In genomic region chr2:171247741-171248140, GRCh38 we compare ENCODE assay signal across 15 cellular contexts.
DNase-seq lines count a peak whose midpoint lies in the region; ATAC-seq, FAIRE-seq and TF ChIP-seq lines count a peak whose summit lies in the region.
"Had no signal": no experiment of that assay in that cellular context is flagged by ENCODE, and none has a peak within 500 bp of the region (broad histone marks: within the 10 kb centered on the region; RNA-seq: fewer than 3 reads in every experiment).

No MANE protein-coding gene starts in this region.

- no peaks in the 10 kb centered on the region for H3K27me3 Mint-ChIP-seq in CD4-positive, alpha-beta T cell
- peaks cover 3% of the 10 kb centered on the region for H3K27me3 Mint-ChIP-seq in activated T-helper 1 cell treated with anti-CD3 and anti-CD28 coated beads, Interleukin-12 subunit alpha, Interleukin-12 subunit beta, Interleukin-2, Interleukin-4 antibody, amounts not matched to agents 30 ng/mL and 10 ng/mL and 1 ng/mL, durations not matched to agents 14 hours and 24 hours and 36 hours (ENCODE audit: insufficient read depth)
- H3K27me3 Mint-ChIP-seq: brain had no signal

- no peak for TF ChIP-seq RAD21 in A549 (conservative IDR thresholded peaks at IDR 0.05 in 1 of 2, IDR thresholded peaks at IDR 0.05 in 1 of 2)

- H3K27ac Mint-ChIP-seq in CD4-positive, alpha-beta T cell = peak overlapping the region; percentile 48
- H3K27ac Mint-ChIP-seq in activated T-helper 1 cell treated with anti-CD3 and anti-CD28 coated beads, Interleukin-12 subunit alpha, Interleukin-12 subunit beta, Interleukin-2, Interleukin-4 antibody, amounts not matched to agents 30 ng/mL and 10 ng/mL and 1 ng/mL, durations not matched to agents 14 hours and 24 hours and 36 hours = peak overlapping the region; percentile 4

- no peak for ATAC-seq in A549
- peak; percentile 6 for ATAC-seq in CD4-positive, alpha-beta T cell (ENCODE audit: poor library complexity)
- peak; percentile 21 for ATAC-seq in HG02798 (IDR thresholded peaks at IDR 0.05; ENCODE audit: poor library complexity, unreplicated experiment)
- no peak for ATAC-seq in HG03039 (IDR thresholded peaks at IDR 0.05; ENCODE audit: unreplicated experiment)

- DNase-seq in A549 (ENCODE audit: low read depth in 1 of 2, low spot score in 1 of 2) = no peak
- no peak for DNase-seq in CD4-positive, alpha-beta T cell
- DNase-seq in activated T-helper 1 cell treated with anti-CD3 and anti-CD28 coated beads, Interleukin-12 subunit alpha, Interleukin-12 subunit beta, Interleukin-2, Interleukin-4 antibody, amounts not matched to agents 30 ng/mL and 10 ng/mL and 1 ng/mL, durations not matched to agents 14 hours and 24 hours and 36 hours (ENCODE audit: low spot score) = no peak
- no peak for DNase-seq in dorsolateral prefrontal cortex
- DNase-seq in NCI-H146 (lab: John Stamatoyannopoulos, UW) = no peak
- DNase-seq: midbrain, NCI-H1930, NCI-H526, nucleus accumbens, stomach had no signal

- POLR2A ChIA-PET in A549 (lab: Yijun Ruan, JAX) = no interaction called here
- POLR2A ChIA-PET in CD4-positive, alpha-beta T cell (lab: Charles Lee) = interaction anchor here (1.1 to 2.0 kb wide), 4 partner anchors 17 to 79 kb away, joined by 3 to 9 read pairs (median 6); no protein-coding TSS in a partner anchor

- no peaks in the 10 kb centered on the region for H3K27me3 ChIP-seq in CD4-positive, alpha-beta T cell (ENCODE audit: control insufficient read depth, insufficient read depth, low read length)
- H3K27me3 ChIP-seq in dorsolateral prefrontal cortex = no peaks in the 10 kb centered on the region
- H3K27me3 ChIP-seq: stomach, vagina had no signal

- intact Hi-C loops in CD4-positive, alpha-beta T cell (cut with DNase I, micrococcal nuclease) = loop anchor here (2.0 to 5.0 kb wide), 2 partner anchors 37 to 80 kb away; no protein-coding TSS in a partner anchor
- intact Hi-C loops in activated T-helper 1 cell treated with anti-CD3 and anti-CD28 coated beads, Interleukin-12 subunit alpha, Interleukin-12 subunit beta, Interleukin-2, Interleukin-4 antibody, amounts not matched to agents 30 ng/mL and 10 ng/mL and 1 ng/mL, durations not matched to agents 14 hours and 24 hours and 36 hours (cut with micrococcal nuclease) = loop anchor here (1.0 to 5.0 kb wide), 4 partner anchors 35 to 170 kb away; no protein-coding TSS in a partner anchor
- intact Hi-C loops in dorsolateral prefrontal cortex (cut with DNase I) = no loop called here

- FAIRE-seq in A549 (lab: Jason Lieb, UNC) = no peak
- FAIRE-seq: RCC 7860 had no signal

- H3K27ac ChIP-seq in A549 (no peak overlapping the region), dorsolateral prefrontal cortex (peak overlapping the region in 11 of 59 donors; percentile 9 to 62 (median 30))
- no peak overlapping the region for H3K27ac ChIP-seq in CD4-positive, alpha-beta T cell (ENCODE audit: low read depth, low read length)
- H3K27ac ChIP-seq: stomach, vagina had no signal

- TF ChIP-seq EP300 in A549 (IDR thresholded peaks at IDR 0.05) = no peak

- peaks cover 15% of the 10 kb centered on the region for H3K9me3 ChIP-seq in A549
- H3K9me3 ChIP-seq in CD4-positive, alpha-beta T cell (ENCODE audit: control insufficient read depth, low read length) = peaks cover 5% of the 10 kb centered on the region
- H3K9me3 ChIP-seq: vagina had no signal

- H3K4me2 ChIP-seq in A549 = no peak overlapping the region

- TF ChIP-seq POLR2A in A549 (IDR thresholded peaks at IDR 0.05; ENCODE audit: low read length) = no peak

- WGBS in A549 (ENCODE audit: missing lambda C conversion rate) = 75% methylated on average over 3 of the region's 3 CpGs

- peak overlapping the region; percentile 36 for H3K4me3 Mint-ChIP-seq in CD4-positive, alpha-beta T cell
- peak overlapping the region; percentile 49 for H3K4me3 Mint-ChIP-seq in activated T-helper 1 cell treated with anti-CD3 and anti-CD28 coated beads, Interleukin-12 subunit alpha, Interleukin-12 subunit beta, Interleukin-2, Interleukin-4 antibody, amounts not matched to agents 30 ng/mL and 10 ng/mL and 1 ng/mL, durations not matched to agents 14 hours and 24 hours and 36 hours
- H3K4me3 Mint-ChIP-seq: brain had no signal

- TF ChIP-seq CTCF in A549 (IDR thresholded peaks at IDR 0.05) = no peak
- TF ChIP-seq CTCF in CD4-positive, alpha-beta T cell (IDR thresholded peaks at IDR 0.05) = no peak
- no peak for TF ChIP-seq CTCF in dorsolateral prefrontal cortex (IDR thresholded peaks at IDR 0.05 in 54 of 56, conservative IDR thresholded peaks at IDR 0.05 in 2 of 56; ENCODE audit: low read depth in 1 of 56, partially characterized antibody in 56 of 56)

- no peaks in the 10 kb centered on the region for H3K9me3 Mint-ChIP-seq in CD4-positive, alpha-beta T cell
- peaks cover 18% of the 10 kb centered on the region for H3K9me3 Mint-ChIP-seq in activated T-helper 1 cell treated with anti-CD3 and anti-CD28 coated beads, Interleukin-12 subunit alpha, Interleukin-12 subunit beta, Interleukin-2, Interleukin-4 antibody, amounts not matched to agents 30 ng/mL and 10 ng/mL and 1 ng/mL, durations not matched to agents 14 hours and 24 hours and 36 hours

- H3K4me3 ChIP-seq in A549 = no peak overlapping the region
- H3K4me3 ChIP-seq in dorsolateral prefrontal cortex = no peak overlapping the region
- H3K4me3 ChIP-seq: stomach, vagina had no signal

- no peaks in the 10 kb centered on the region for H3K4me1 ChIP-seq in A549
- H3K4me1 ChIP-seq: vagina had no signal

- CTCF ChIA-PET in A549 (lab: Yijun Ruan, JAX) = interaction anchor here (0.7 to 0.8 kb wide), 2 partner anchors 10 to 11 kb away, joined by 3 read pairs; no protein-coding TSS in a partner anchor
- CTCF ChIA-PET in CD4-positive, alpha-beta T cell (lab: Charles Lee) = no interaction called here

- peaks cover 46% of the 10 kb centered on the region for H3K4me1 Mint-ChIP-seq in CD4-positive, alpha-beta T cell (ENCODE audit: low read depth)
- peaks cover 47% of the 10 kb centered on the region for H3K4me1 Mint-ChIP-seq in activated T-helper 1 cell treated with anti-CD3 and anti-CD28 coated beads, Interleukin-12 subunit alpha, Interleukin-12 subunit beta, Interleukin-2, Interleukin-4 antibody, amounts not matched to agents 30 ng/mL and 10 ng/mL and 1 ng/mL, durations not matched to agents 14 hours and 24 hours and 36 hours (ENCODE audit: low read depth)
- H3K4me1 Mint-ChIP-seq: brain had no signal

- no peaks in the 10 kb centered on the region for H3K36me3 Mint-ChIP-seq in CD4-positive, alpha-beta T cell (ENCODE audit: low read depth)
- peaks cover 7% of the 10 kb centered on the region for H3K36me3 Mint-ChIP-seq in activated T-helper 1 cell treated with anti-CD3 and anti-CD28 coated beads, Interleukin-12 subunit alpha, Interleukin-12 subunit beta, Interleukin-2, Interleukin-4 antibody, amounts not matched to agents 30 ng/mL and 10 ng/mL and 1 ng/mL, durations not matched to agents 14 hours and 24 hours and 36 hours (ENCODE audit: low read depth)

TF ChIP-seq in A549, 52 proteins besides CTCF, POLR2A, EP300 and RAD21:
- peak; percentile 55 for TF ChIP-seq MAFK (IDR thresholded peaks at IDR 0.05; ENCODE audit: partially characterized antibody)
- no peak for TF ChIP-seq TFCP2L1 (CRISPR knock-in tag; IDR thresholded peaks at IDR 0.05)
- TF ChIP-seq RARB (CRISPR knock-in tag; IDR thresholded peaks at IDR 0.05) = no peak

Comparison
In these comparisons a context has a peak if more than half of its experiments do, and no peak if none do; other contexts are left out.
1. ATAC-seq: peak in CD4-positive, alpha-beta T cell (single experiment) and HG02798 (single experiment); none in A549 (0 of 2) and HG03039 (single experiment).
2. intact Hi-C loops: an anchor here in CD4-positive, alpha-beta T cell (2.0 to 5.0 kb wide) and activated T-helper 1 cell treated with anti-CD3 and anti-CD28 coated beads, Interleukin-12 subunit alpha, Interleukin-12 subunit beta, Interleukin-2, Interleukin-4 antibody, amounts not matched to agents 30 ng/mL and 10 ng/mL and 1 ng/mL, durations not matched to agents 14 hours and 24 hours and 36 hours (1.0 to 5.0 kb wide); none called in dorsolateral prefrontal cortex.